ENCODE assay signal across 2 cellular contexts in the genomic region with DNA sequence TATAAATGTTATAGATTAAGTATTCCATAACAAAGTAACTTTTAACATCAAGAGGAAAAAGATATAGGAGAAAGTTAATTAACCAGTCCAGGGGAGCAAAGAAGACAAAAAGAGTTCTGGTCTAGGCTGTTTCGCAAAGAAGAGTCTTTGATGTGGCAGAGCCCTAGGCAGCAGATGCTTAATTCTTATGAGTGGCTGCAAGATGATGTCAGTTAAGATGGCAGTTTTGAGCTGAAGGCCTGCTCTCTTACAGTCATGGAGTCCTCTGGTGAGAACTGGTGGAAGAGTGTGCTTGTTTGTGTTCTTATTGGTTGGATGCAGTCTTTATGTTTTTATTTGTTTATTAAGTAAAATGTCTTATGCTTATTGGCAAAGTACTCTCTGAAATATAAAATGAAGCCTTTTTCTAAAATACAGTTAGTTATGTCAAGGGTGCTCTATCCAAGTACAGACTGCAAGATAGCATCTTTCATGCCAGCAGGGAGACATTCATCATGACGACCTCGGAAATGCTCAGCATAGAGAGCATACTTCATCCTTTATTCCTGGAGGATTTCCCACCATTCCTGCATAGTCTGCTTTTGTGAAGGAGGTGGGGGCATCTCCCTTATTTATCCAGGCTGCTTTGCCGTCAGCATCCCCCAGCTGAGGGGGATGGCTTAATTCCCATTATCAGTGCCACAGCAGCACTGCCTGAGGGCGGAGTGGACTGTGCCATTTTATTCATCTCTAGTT.
TF ChIP-seq lines count a peak whose summit lies in the region.

No MANE protein-coding gene starts in this region.

TF ChIP-seq in GM23338, 12 proteins besides CTCF, POLR2A, EP300 and RAD21 (continued from another document):
- TF ChIP-seq ZNF462 (CRISPR knock-in tag; IDR thresholded peaks at IDR 0.05): no peak
- TF ChIP-seq, protein P1, sequence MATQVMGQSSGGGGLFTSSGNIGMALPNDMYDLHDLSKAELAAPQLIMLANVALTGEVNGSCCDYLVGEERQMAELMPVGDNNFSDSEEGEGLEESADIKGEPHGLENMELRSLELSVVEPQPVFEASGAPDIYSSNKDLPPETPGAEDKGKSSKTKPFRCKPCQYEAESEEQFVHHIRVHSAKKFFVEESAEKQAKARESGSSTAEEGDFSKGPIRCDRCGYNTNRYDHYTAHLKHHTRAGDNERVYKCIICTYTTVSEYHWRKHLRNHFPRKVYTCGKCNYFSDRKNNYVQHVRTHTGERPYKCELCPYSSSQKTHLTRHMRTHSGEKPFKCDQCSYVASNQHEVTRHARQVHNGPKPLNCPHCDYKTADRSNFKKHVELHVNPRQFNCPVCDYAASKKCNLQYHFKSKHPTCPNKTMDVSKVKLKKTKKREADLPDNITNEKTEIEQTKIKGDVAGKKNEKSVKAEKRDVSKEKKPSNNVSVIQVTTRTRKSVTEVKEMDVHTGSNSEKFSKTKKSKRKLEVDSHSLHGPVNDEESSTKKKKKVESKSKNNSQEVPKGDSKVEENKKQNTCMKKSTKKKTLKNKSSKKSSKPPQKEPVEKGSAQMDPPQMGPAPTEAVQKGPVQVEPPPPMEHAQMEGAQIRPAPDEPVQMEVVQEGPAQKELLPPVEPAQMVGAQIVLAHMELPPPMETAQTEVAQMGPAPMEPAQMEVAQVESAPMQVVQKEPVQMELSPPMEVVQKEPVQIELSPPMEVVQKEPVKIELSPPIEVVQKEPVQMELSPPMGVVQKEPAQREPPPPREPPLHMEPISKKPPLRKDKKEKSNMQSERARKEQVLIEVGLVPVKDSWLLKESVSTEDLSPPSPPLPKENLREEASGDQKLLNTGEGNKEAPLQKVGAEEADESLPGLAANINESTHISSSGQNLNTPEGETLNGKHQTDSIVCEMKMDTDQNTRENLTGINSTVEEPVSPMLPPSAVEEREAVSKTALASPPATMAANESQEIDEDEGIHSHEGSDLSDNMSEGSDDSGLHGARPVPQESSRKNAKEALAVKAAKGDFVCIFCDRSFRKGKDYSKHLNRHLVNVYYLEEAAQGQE (IDR thresholded peaks at IDR 0.05; ENCODE audit: unreplicated experiment): no peak
- no peak for TF ChIP-seq JUNB (IDR thresholded peaks at IDR 0.05; ENCODE audit: unreplicated experiment)
- no peak for TF ChIP-seq ZNF331 (CRISPR knock-in tag; IDR thresholded peaks at IDR 0.05; ENCODE audit: low read depth)
- no peak for TF ChIP-seq EZH2 (IDR thresholded peaks at IDR 0.05; ENCODE audit: low read depth, unreplicated experiment)
- TF ChIP-seq POLR2AphosphoS5 (IDR thresholded peaks at IDR 0.05; ENCODE audit: low read depth): no peak
- TF ChIP-seq NANOG (IDR thresholded peaks at IDR 0.05; ENCODE audit: borderline replicate concordance): no peak
TF ChIP-seq in GM23338: peak in this region for 0.

TF ChIP-seq in SK-N-SH, 30 proteins besides CTCF, POLR2A, EP300 and RAD21 (continued from another document):
- TF ChIP-seq TEAD4 (IDR thresholded peaks at IDR 0.05; ENCODE audit: borderline replicate concordance, insufficient read depth): 0 out of 2 replicates have a peak, but pooled peaks have one; percentile 30
- TF ChIP-seq TAF1 (IDR thresholded peaks at IDR 0.05; ENCODE audit: borderline replicate concordance, low read depth, low read length): no peak
- peak; percentile 25; the same call in 1 of the 2 replicates for TF ChIP-seq JUND (IDR thresholded peaks at IDR 0.05)
- TF ChIP-seq PBX3 (IDR thresholded peaks at IDR 0.05): peak; percentile 70
